Comparison of ENCODE assay signal across 13 cellular contexts in genomic region chr13:22076658-22077057, GRCh38.
A peak's percentile ranks its signal among the peaks of the same experiment; 100 is the strongest.
DNase-seq lines count a peak whose midpoint lies in the region; ATAC-seq and TF ChIP-seq lines count a peak whose summit lies in the region.
"Had no signal": no experiment of that assay in that cellular context is flagged by ENCODE, and none has a peak within 500 bp of the region (broad histone marks: within the 10 kb centered on the region; RNA-seq: fewer than 3 reads in every experiment).

No MANE protein-coding gene starts in this region.

- intact Hi-C loops in CD4-positive, alpha-beta T cell (cut with DNase I, micrococcal nuclease): loop anchor here in 1 of 2 experiments (5.0 kb wide), 1 partner anchor 36 kb away; no protein-coding TSS in a partner anchor

- no peak overlapping the region for H3K4me3 ChIP-seq in right atrium auricular region

- no peaks in the 10 kb centered on the region for H3K27me3 ChIP-seq in CD4-positive, alpha-beta T cell (ENCODE audit: control insufficient read depth, insufficient read depth, low read length)
- H3K27me3 ChIP-seq in right atrium auricular region: no peaks in the 10 kb centered on the region

- in situ Hi-C loops in GM13977 (cut with MboI; ENCODE audit: low pct_unique_long_range_greater_than_20kb, low sequenced_read_pairs, unreplicated experiment): no loop called here

- TF ChIP-seq CTCF in CD4-positive, alpha-beta T cell (IDR thresholded peaks at IDR 0.05): no peak
- TF ChIP-seq CTCF in right atrium auricular region (IDR thresholded peaks at IDR 0.05) (no peak), GM13977 (IDR thresholded peaks at IDR 0.05; ENCODE audit: extremely low read depth, insufficient read depth, missing control alignments) (no peak)

- peak overlapping the region; percentile 52 for H3K27ac Mint-ChIP-seq in CD4-positive, alpha-beta T cell
- peak overlapping the region; percentile 90 for H3K27ac Mint-ChIP-seq in activated naive CD8-positive, alpha-beta T cell

- no peaks in the 10 kb centered on the region for H3K36me3 Mint-ChIP-seq in CD4-positive, alpha-beta T cell (ENCODE audit: low read depth)
- peaks cover 3% of the 10 kb centered on the region for H3K36me3 Mint-ChIP-seq in activated naive CD8-positive, alpha-beta T cell

- no peaks in the 10 kb centered on the region for H3K9me3 Mint-ChIP-seq in CD4-positive, alpha-beta T cell
- no peaks in the 10 kb centered on the region for H3K9me3 Mint-ChIP-seq in activated naive CD8-positive, alpha-beta T cell (ENCODE audit: low read depth)

- CTCF ChIA-PET in CD4-positive, alpha-beta T cell (lab: Charles Lee): no interaction called here

- no peaks in the 10 kb centered on the region for H3K36me3 ChIP-seq in right atrium auricular region

- H3K27ac ChIP-seq in CD4-positive, alpha-beta T cell (ENCODE audit: low read depth, low read length): no peak overlapping the region
- H3K27ac ChIP-seq in right atrium auricular region: no peak overlapping the region

- no peak for DNase-seq in CD4-positive, alpha-beta T cell
- no peak for DNase-seq in right atrium auricular region (ENCODE audit: low spot score)
- DNase-seq in stimulated activated CD4-positive, alpha-beta T cell treated with anti-CD3 and anti-CD28 coated beads, Interleukin-2, amount 100 ng/mL, for 24 hours: no peak
- DNase-seq in GM13977 (ENCODE audit: low spot score): no peak
- DNase-seq: activated effector memory CD4-positive, alpha-beta T cell treated with Interleukin-2 at 50 U/mL for 16 hours; NCI-H1694; OCI-M1; retina had no signal

- H3K4me3 Mint-ChIP-seq in CD4-positive, alpha-beta T cell: no peak overlapping the region
- peak overlapping the region; percentile 62 for H3K4me3 Mint-ChIP-seq in activated naive CD8-positive, alpha-beta T cell

- POLR2A ChIA-PET in CD4-positive, alpha-beta T cell (lab: Charles Lee): interaction anchor here (0.7 to 3.1 kb wide), 5 partner anchors 10 to 1958 kb away, joined by 3 to 13 read pairs (median 5); no protein-coding TSS in a partner anchor

- H3K4me1 ChIP-seq in right atrium auricular region: no peaks in the 10 kb centered on the region

- ATAC-seq in CD4-positive, alpha-beta T cell (ENCODE audit: poor library complexity): peak; percentile 83
- peak; percentile 37 for ATAC-seq in GM18519 (IDR thresholded peaks at IDR 0.05; ENCODE audit: low FRiP score, unreplicated experiment)
- ATAC-seq in HG03520 (IDR thresholded peaks at IDR 0.05; ENCODE audit: unreplicated experiment): peak; percentile 52
- no peak for ATAC-seq in GM21528 (IDR thresholded peaks at IDR 0.05; ENCODE audit: low FRiP score, unreplicated experiment)
- ATAC-seq: activated CD4-positive, CD25-positive, alpha-beta regulatory T cell treated with anti-CD3 and anti-CD28 coated beads, Interleukin-2, amount 50 U/mL, for 24 hours had no signal

- H3K27me3 Mint-ChIP-seq in CD4-positive, alpha-beta T cell: no peaks in the 10 kb centered on the region
- no peaks in the 10 kb centered on the region for H3K27me3 Mint-ChIP-seq in activated naive CD8-positive, alpha-beta T cell

- H3K9me3 ChIP-seq in CD4-positive, alpha-beta T cell (ENCODE audit: control insufficient read depth, low read length): no peaks in the 10 kb centered on the region
- H3K9me3 ChIP-seq in right atrium auricular region: no peaks in the 10 kb centered on the region

- H3K4me1 Mint-ChIP-seq in CD4-positive, alpha-beta T cell (ENCODE audit: low read depth): peaks cover 30% of the 10 kb centered on the region
- H3K4me1 Mint-ChIP-seq in activated naive CD8-positive, alpha-beta T cell (ENCODE audit: low read depth): peaks cover 57% of the 10 kb centered on the region
